ENCODE assay signal across 10 cellular contexts in genomic region chr10:127117125-127117524, GRCh38.
A peak's percentile ranks its signal among the peaks of the same experiment; 100 is the strongest.
DNase-seq lines count a peak whose midpoint lies in the region; ATAC-seq and TF ChIP-seq lines count a peak whose summit lies in the region.
"Had no signal": no experiment of that assay in that cellular context is flagged by ENCODE, and none has a peak within 500 bp of the region (broad histone marks: within the 10 kb centered on the region; RNA-seq: fewer than 3 reads in every experiment).

No MANE protein-coding gene starts in this region.

- no peak overlapping the region for H3K4me3 ChIP-seq in colonic mucosa

- H3K27ac ChIP-seq in colonic mucosa: no peak overlapping the region

- DNase-seq in Daoy (ENCODE audit: low read depth): peak; percentile 32
- DNase-seq in M059J (ENCODE audit: low read depth): peak; percentile 28
- peak; percentile 46 for DNase-seq in colonic mucosa
- peak; percentile 76 for DNase-seq in myocyte (ENCODE audit: low read depth)
- DNase-seq in NCI-H446 (lab: John Stamatoyannopoulos, UW): no peak
- DNase-seq in activated effector memory CD4-positive, alpha-beta T cell treated with anti-CD3 and anti-CD28 coated beads, Interleukin-2, amount 50 U/mL, for 16 hours: no peak
- no peak for DNase-seq in NCI-H187 treated with DMSO at 0.1 percent for 48 hours (lab: John Stamatoyannopoulos, UW)

- no peaks in the 10 kb centered on the region for H3K4me1 ChIP-seq in colonic mucosa

- no peaks in the 10 kb centered on the region for H3K9me3 ChIP-seq in colonic mucosa

- no peaks in the 10 kb centered on the region for H3K36me3 ChIP-seq in colonic mucosa

- no peaks in the 10 kb centered on the region for H3K27me3 ChIP-seq in colonic mucosa

- no peak for TF ChIP-seq CTCF in colonic mucosa (IDR thresholded peaks at IDR 0.05)

- intact Hi-C loops in colonic mucosa (cut with DNase I): no loop called here

- no peak for ATAC-seq in GM21390 (IDR thresholded peaks at IDR 0.05; ENCODE audit: unreplicated experiment)
- ATAC-seq: activated CD4-positive, CD25-positive, alpha-beta regulatory T cell treated with anti-CD3 and anti-CD28 coated beads, Interleukin-2, amount 50 U/mL, for 24 hours; naive thymus-derived CD4-positive, alpha-beta T cell had no signal

- no peak overlapping the region for H3K9ac ChIP-seq in colonic mucosa (ENCODE audit: low read depth in 2 of 2, low read length in 2 of 2)

Comparison
In these comparisons a context has a peak if more than half of its experiments do, and no peak if none do; other contexts are left out.
1. DNase-seq: peak in Daoy (single experiment), M059J (single experiment), colonic mucosa (single experiment) and myocyte (single experiment); none in NCI-H446 (0 of 2), activated effector memory CD4-positive, alpha-beta T cell treated with anti-CD3 and anti-CD28 coated beads, Interleukin-2, amount 50 U/mL, for 16 hours (single experiment) and NCI-H187 treated with DMSO at 0.1 percent for 48 hours (single experiment).